Comparison of ENCODE assay signal across 19 cellular contexts in genomic region chr10:28091913-28092312, GRCh38.
DNase-seq lines count a peak whose midpoint lies in the region; ATAC-seq, FAIRE-seq and TF ChIP-seq lines count a peak whose summit lies in the region.
"Had no signal": no experiment of that assay in that cellular context is flagged by ENCODE, and none has a peak within 500 bp of the region (broad histone marks: within the 10 kb centered on the region; RNA-seq: fewer than 3 reads in every experiment).

No MANE protein-coding gene starts in this region.

- TF ChIP-seq POLR2A in HCT116 (IDR thresholded peaks at IDR 0.05; ENCODE audit: borderline replicate concordance, extremely low read depth, insufficient read depth, insufficient read length), result no peak

- no peaks in the 10 kb centered on the region for H3K27me3 Mint-ChIP-seq in astrocyte (ENCODE audit: low read depth, unreplicated experiment)
- H3K27me3 Mint-ChIP-seq in activated T-helper 1 cell treated with anti-CD3 and anti-CD28 coated beads, Interleukin-12 subunit alpha, Interleukin-12 subunit beta, Interleukin-2, Interleukin-4 antibody, amounts not matched to agents 30 ng/mL and 10 ng/mL and 1 ng/mL, durations not matched to agents 14 hours and 24 hours and 36 hours (ENCODE audit: insufficient read depth), result no peaks in the 10 kb centered on the region
- H3K27me3 Mint-ChIP-seq: B cell; CD4-positive, CD25-positive, alpha-beta regulatory T cell had no signal

- H3K4me1 ChIP-seq in HCT116 (ENCODE audit: control insufficient read depth in 1 of 2, insufficient read depth in 2 of 2, low read length in 2 of 2) (peaks cover 56 to 89% of the 10 kb centered on the region in 2 experiments), astrocyte (ENCODE audit: insufficient read depth, low read length) (peaks cover 12% of the 10 kb centered on the region)
- H3K4me1 ChIP-seq: BLaER1, Caco-2 had no signal

- no peak overlapping the region for H3K27ac Mint-ChIP-seq in astrocyte (ENCODE audit: unreplicated experiment)
- no peak overlapping the region for H3K27ac Mint-ChIP-seq in activated T-helper 1 cell treated with anti-CD3 and anti-CD28 coated beads, Interleukin-12 subunit alpha, Interleukin-12 subunit beta, Interleukin-2, Interleukin-4 antibody, amounts not matched to agents 30 ng/mL and 10 ng/mL and 1 ng/mL, durations not matched to agents 14 hours and 24 hours and 36 hours
- H3K27ac Mint-ChIP-seq: B cell; CD4-positive, CD25-positive, alpha-beta regulatory T cell; CD8-positive, alpha-beta T cell; GM23338; H9 had no signal

- H3K4me3 Mint-ChIP-seq in astrocyte (ENCODE audit: unreplicated experiment), result no peak overlapping the region
- no peak overlapping the region for H3K4me3 Mint-ChIP-seq in activated T-helper 1 cell treated with anti-CD3 and anti-CD28 coated beads, Interleukin-12 subunit alpha, Interleukin-12 subunit beta, Interleukin-2, Interleukin-4 antibody, amounts not matched to agents 30 ng/mL and 10 ng/mL and 1 ng/mL, durations not matched to agents 14 hours and 24 hours and 36 hours
- H3K4me3 Mint-ChIP-seq: B cell; CD4-positive, CD25-positive, alpha-beta regulatory T cell; CD8-positive, alpha-beta T cell; GM23338; H9 had no signal

- H3K9me3 Mint-ChIP-seq in astrocyte (ENCODE audit: unreplicated experiment), result no peaks in the 10 kb centered on the region
- peaks cover 3% of the 10 kb centered on the region for H3K9me3 Mint-ChIP-seq in activated T-helper 1 cell treated with anti-CD3 and anti-CD28 coated beads, Interleukin-12 subunit alpha, Interleukin-12 subunit beta, Interleukin-2, Interleukin-4 antibody, amounts not matched to agents 30 ng/mL and 10 ng/mL and 1 ng/mL, durations not matched to agents 14 hours and 24 hours and 36 hours
- H3K9me3 Mint-ChIP-seq: CD8-positive, alpha-beta T cell; GM23338; H9 had no signal

- H3K27ac ChIP-seq in HCT116 (ENCODE audit: low read depth, low read length) (peak overlapping the region; percentile 96), astrocyte (ENCODE audit: low read depth, low read length) (no peak overlapping the region)
- H3K27ac ChIP-seq: BLaER1, C4-2B had no signal

- RAD21 ChIA-PET in HCT116 (lab: Charles Lee; ENCODE audit: low non-redundant PET in 1 of 2, low total read pairs in 2 of 2, uncharacterized antibody in 2 of 2, unreplicated experiment in 2 of 2), result no interaction called here

- BruUV-seq in HCT116 (replicated peaks; lab: Mats Ljungman, UMichigan), result no TSS peak

- H3K9me3 ChIP-seq in HCT116 (ENCODE audit: control insufficient read depth in 1 of 2, insufficient read depth in 1 of 2, low read depth in 1 of 2, low read length in 2 of 2) (no peaks in the 10 kb centered on the region), astrocyte (ENCODE audit: insufficient read depth, low read depth, low read length) (no peaks in the 10 kb centered on the region)
- H3K9me3 ChIP-seq: BLaER1, Caco-2 had no signal

- H3K4me1 Mint-ChIP-seq in astrocyte (ENCODE audit: low read depth, unreplicated experiment), result peaks cover 14% of the 10 kb centered on the region
- no peaks in the 10 kb centered on the region for H3K4me1 Mint-ChIP-seq in activated T-helper 1 cell treated with anti-CD3 and anti-CD28 coated beads, Interleukin-12 subunit alpha, Interleukin-12 subunit beta, Interleukin-2, Interleukin-4 antibody, amounts not matched to agents 30 ng/mL and 10 ng/mL and 1 ng/mL, durations not matched to agents 14 hours and 24 hours and 36 hours (ENCODE audit: low read depth)
- H3K4me1 Mint-ChIP-seq: B cell; CD4-positive, CD25-positive, alpha-beta regulatory T cell; GM23338 had no signal

- H3K4me3 ChIP-seq in HCT116 (replicated peaks in 1 of 2; ENCODE audit: low read depth in 1 of 2, low read length in 2 of 2), result no peak overlapping the region
- H3K4me3 ChIP-seq in astrocyte (ENCODE audit: insufficient read depth, low read depth, low read length), result no peak overlapping the region
- H3K4me3 ChIP-seq: BLaER1, GM12878, GM23338 had no signal

- H3K27me3 ChIP-seq in HCT116 (ENCODE audit: insufficient read depth, low read length), result no peaks in the 10 kb centered on the region
- H3K27me3 ChIP-seq in astrocyte (ENCODE audit: insufficient read depth, low read length), result no peaks in the 10 kb centered on the region
- H3K27me3 ChIP-seq: BLaER1 had no signal

- H3K4me2 ChIP-seq in HCT116 (ENCODE audit: low read length), result peak overlapping the region; percentile 3; the same call in 1 of the 2 replicates
- H3K4me2 ChIP-seq in astrocyte (ENCODE audit: low read length), result no peak overlapping the region
- H3K4me2 ChIP-seq: BLaER1, GM23338 had no signal

- no peaks in the 10 kb centered on the region for H4K20me1 ChIP-seq in HCT116 (ENCODE audit: insufficient read depth)
- H4K20me1 ChIP-seq in astrocyte (ENCODE audit: insufficient read depth, low read length), result no peaks in the 10 kb centered on the region
- H4K20me1 ChIP-seq: BLaER1 had no signal

- H3K36me3 ChIP-seq in HCT116 (ENCODE audit: control insufficient read depth in 1 of 2, insufficient read depth in 2 of 2, low read length in 2 of 2), result peaks cover 0 to 13% of the 10 kb centered on the region in 2 experiments; a peak in 1 of 4 replicates
- no peaks in the 10 kb centered on the region for H3K36me3 ChIP-seq in astrocyte (ENCODE audit: insufficient read depth, low read length)

- peak; percentile 34 for FAIRE-seq in astrocyte (lab: Jason Lieb, UNC)
- FAIRE-seq: GM12878 had no signal

- no peak for TF ChIP-seq RAD21 in HCT116 (IDR thresholded peaks at IDR 0.05; ENCODE audit: low read depth)

- H3K9ac ChIP-seq in HCT116 (ENCODE audit: low read length) (peak overlapping the region; percentile 10), astrocyte (ENCODE audit: low read length) (no peak overlapping the region)
- H3K9ac ChIP-seq: BLaER1 had no signal

- TF ChIP-seq CTCF in HCT116 (IDR thresholded peaks at IDR 0.05 in 2 of 3, conservative IDR thresholded peaks at IDR 0.05 in 1 of 3; ENCODE audit: borderline replicate concordance in 1 of 3, insufficient read depth in 1 of 3, low read depth in 2 of 3, low read length in 2 of 3) (no peak), astrocyte (IDR thresholded peaks at IDR 0.05; ENCODE audit: insufficient read depth, low read depth, low read length) (no peak)

- no peaks in the 10 kb centered on the region for H3K9me2 ChIP-seq in HCT116 (ENCODE audit: insufficient read depth)

- H2AFZ ChIP-seq in HCT116 (ENCODE audit: low read depth, low read length, poor library complexity, severe bottlenecking), result no peak overlapping the region
- no peak overlapping the region for H2AFZ ChIP-seq in astrocyte (ENCODE audit: low read depth, low read length)
- H2AFZ ChIP-seq: GM23338 had no signal

- DNase-seq in ELR (ENCODE audit: low read depth) (peak; percentile 43), HCT116 (ENCODE audit: low read depth, low spot score) (no peak), astrocyte (ENCODE audit: low read depth) (no peak), dermis blood vessel endothelial cell (peak; percentile 53)
- DNase-seq in activated T-helper 1 cell treated with anti-CD3 and anti-CD28 coated beads, Interleukin-12 subunit alpha, Interleukin-12 subunit beta, Interleukin-2, Interleukin-4 antibody, amounts not matched to agents 30 ng/mL and 10 ng/mL and 1 ng/mL, durations not matched to agents 14 hours and 24 hours and 36 hours (ENCODE audit: low spot score), result no peak
- DNase-seq: Caco-2; CD4-positive, CD25-positive, alpha-beta regulatory T cell; CD8-positive, alpha-beta T cell; DMS153; DND-41; GDM1; H9 had no signal

- intact Hi-C loops in HCT116 (cut with micrococcal nuclease), result no loop called here
- intact Hi-C loops in activated T-helper 1 cell treated with anti-CD3 and anti-CD28 coated beads, Interleukin-12 subunit alpha, Interleukin-12 subunit beta, Interleukin-2, Interleukin-4 antibody, amounts not matched to agents 30 ng/mL and 10 ng/mL and 1 ng/mL, durations not matched to agents 14 hours and 24 hours and 36 hours (cut with micrococcal nuclease), result no loop called here

- ATAC-seq in HCT116 (no peak), HG02885 (IDR thresholded peaks at IDR 0.05; ENCODE audit: poor library complexity, unreplicated experiment) (no peak), GM18873 (IDR thresholded peaks at IDR 0.05; ENCODE audit: low FRiP score, unreplicated experiment) (no peak)
- ATAC-seq: CD8-positive, alpha-beta T cell; GM12878; GM23338 had no signal

- CTCF ChIA-PET in HCT116 (lab: Charles Lee), result interaction anchor here (1.2 kb wide), 1 partner anchor 88 kb away, joined by 3 read pairs; no protein-coding TSS in a partner anchor

- H3K79me2 ChIP-seq in HCT116 (ENCODE audit: insufficient read depth, low read length) (peaks cover 5% of the 10 kb centered on the region; the same call in 1 of the 2 replicates), astrocyte (ENCODE audit: insufficient read depth, low read length) (no peaks in the 10 kb centered on the region)

- peaks cover 2% of the 10 kb centered on the region for H3K36me3 Mint-ChIP-seq in astrocyte (ENCODE audit: low read depth, unreplicated experiment)
- peaks cover 2% of the 10 kb centered on the region for H3K36me3 Mint-ChIP-seq in activated T-helper 1 cell treated with anti-CD3 and anti-CD28 coated beads, Interleukin-12 subunit alpha, Interleukin-12 subunit beta, Interleukin-2, Interleukin-4 antibody, amounts not matched to agents 30 ng/mL and 10 ng/mL and 1 ng/mL, durations not matched to agents 14 hours and 24 hours and 36 hours (ENCODE audit: low read depth)

- POLR2A ChIA-PET in HCT116 (lab: Charles Lee), result interaction anchor here (0.8 to 1.1 kb wide), 2 partner anchors 9 to 33 kb away, joined by 3 read pairs; no protein-coding TSS in a partner anchor

TF ChIP-seq in HCT116, 20 proteins besides CTCF, POLR2A, EP300 and RAD21:
- peak; percentile 20; the same call in 1 of the 2 replicates for TF ChIP-seq JUND (IDR thresholded peaks at IDR 0.05)
- peak; percentile 62 for TF ChIP-seq FOSL1 (IDR thresholded peaks at IDR 0.05; ENCODE audit: low read depth)
- TF ChIP-seq SP1 (IDR thresholded peaks at IDR 0.05; ENCODE audit: low read depth), result peak; percentile 34
- TF ChIP-seq MAX (IDR thresholded peaks at IDR 0.05), result no peak
- TF ChIP-seq ATF3 (IDR thresholded peaks at IDR 0.05), result no peak
- TF ChIP-seq EZH2 (IDR thresholded peaks at IDR 0.05), result no peak
- no peak; the same call in 1 of the 2 replicates for TF ChIP-seq CEBPB (IDR thresholded peaks at IDR 0.05; ENCODE audit: low read depth)

Comparison
In these comparisons a context has a peak if more than half of its experiments do, and no peak if none do; other contexts are left out.
1. DNase-seq: peak in ELR (single experiment) and dermis blood vessel endothelial cell (single experiment); none in HCT116 (single experiment), astrocyte (single experiment) and activated T-helper 1 cell treated with anti-CD3 and anti-CD28 coated beads, Interleukin-12 subunit alpha, Interleukin-12 subunit beta, Interleukin-2, Interleukin-4 antibody, amounts not matched to agents 30 ng/mL and 10 ng/mL and 1 ng/mL, durations not matched to agents 14 hours and 24 hours and 36 hours (single experiment).